20 cellular contexts compared by ENCODE assay signal in the genomic region with DNA sequence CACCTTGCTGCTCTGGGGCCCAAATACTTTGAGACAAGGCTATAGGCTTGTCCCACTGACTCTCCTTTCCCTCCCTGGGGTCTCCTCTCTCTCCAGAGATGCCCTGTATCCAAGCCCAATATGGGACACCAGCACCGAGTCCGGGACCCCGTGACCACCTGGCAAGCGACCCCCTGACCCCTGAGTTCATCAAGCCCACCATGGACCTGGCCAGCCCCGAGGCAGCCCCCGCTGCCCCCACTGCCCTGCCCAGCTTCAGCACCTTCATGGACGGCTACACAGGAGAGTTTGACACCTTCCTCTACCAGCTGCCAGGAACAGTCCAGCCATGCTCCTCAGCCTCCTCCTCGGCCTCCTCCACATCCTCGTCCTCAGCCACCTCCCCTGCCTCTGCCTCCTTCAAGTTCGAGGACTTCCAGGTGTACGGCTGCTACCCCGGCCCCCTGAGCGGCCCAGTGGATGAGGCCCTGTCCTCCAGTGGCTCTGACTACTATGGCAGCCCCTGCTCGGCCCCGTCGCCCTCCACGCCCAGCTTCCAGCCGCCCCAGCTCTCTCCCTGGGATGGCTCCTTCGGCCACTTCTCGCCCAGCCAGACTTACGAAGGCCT. TPM values are rescaled to one million over a fixed set of nuclear protein-coding genes. Genes with fewer than 3 reads are reported as not detected.
A peak's percentile ranks its signal among the peaks of the same experiment; 100 is the strongest.
DNase-seq lines count a peak whose midpoint lies in the region; ATAC-seq and TF ChIP-seq lines count a peak whose summit lies in the region.
"Had no signal": no experiment of that assay in that cellular context is flagged by ENCODE, and none has a peak within 500 bp of the region (broad histone marks: within the 10 kb centered on the region; RNA-seq: fewer than 3 reads in every experiment).

No MANE protein-coding gene starts in this region.

- H3K27ac ChIP-seq in right cardiac atrium (ENCODE audit: low read length) (no peak overlapping the region), Peyer's patch (peak overlapping the region in 1 of 4 donors; percentile 96)

- H3K9me3 ChIP-seq in right cardiac atrium (ENCODE audit: control insufficient read depth, low read length) (no peaks in the 10 kb centered on the region), Peyer's patch (no peaks in the 10 kb centered on the region)

- H3K36me3 Mint-ChIP-seq in activated T-cell treated with anti-CD3 and anti-CD28 coated beads, Interleukin-2, amount 50 U/mL, for 24 hours (ENCODE audit: low read depth) = peaks cover 60% of the 10 kb centered on the region
- peaks cover 30% of the 10 kb centered on the region for H3K36me3 Mint-ChIP-seq in stimulated activated memory B cell treated with anti-CD40 and anti-IgM and Interleukin-4, amounts not matched to agents 10 μg/mL and 1 μg/mL and 100 μg/mL, for 72 hours

- H3K27me3 Mint-ChIP-seq in activated T-cell treated with anti-CD3 and anti-CD28 coated beads, Interleukin-2, amount 50 U/mL, for 24 hours = no peaks in the 10 kb centered on the region
- no peaks in the 10 kb centered on the region for H3K27me3 Mint-ChIP-seq in stimulated activated memory B cell treated with anti-CD40 and anti-IgM and Interleukin-4, amounts not matched to agents 10 μg/mL and 1 μg/mL and 100 μg/mL, for 72 hours

- peak; percentile 60 for DNase-seq in activated CD4-positive, alpha-beta T cell treated with anti-CD3 and anti-CD28 coated beads for 1 hour
- DNase-seq in activated CD4-positive, alpha-beta T cell treated with anti-CD3 and anti-CD28 coated beads, Interleukin-2, amount 50 U/mL, for 4 hours = no peak
- DNase-seq in activated T-cell treated with anti-CD3 and anti-CD28 coated beads, Interleukin-2, amount 50 U/mL, for 24 hours = no peak
- DNase-seq in right cardiac atrium = peak in 1 of 3 donors; percentile 48
- no peak for DNase-seq in Peyer's patch
- DNase-seq: 8988T; activated CD4-positive, alpha-beta memory T cell treated with anti-CD3 and anti-CD28 coated beads, Interleukin-2, amount 10 ng/mL, durations not matched to agents 7 days and 5 days; amniotic stem cell; GDM1; HCEC 1CT; Kasumi-1; NCI-H1930; NCI-H526 treated with DMSO at 0.1 percent for 48 hours; RPMI8226; stimulated activated naive CD4-positive, alpha-beta T cell treated with Interleukin-2 at 50 U/mL for 16 hours had no signal

- H3K27me3 ChIP-seq in right cardiac atrium (ENCODE audit: control insufficient read depth, insufficient read depth) (no peaks in the 10 kb centered on the region), Peyer's patch (no peaks in the 10 kb centered on the region)

- no peak for ATAC-seq in right cardiac atrium
- ATAC-seq in stimulated activated memory B cell treated with anti-CD40 and anti-IgM and Interleukin-4, amounts not matched to agents 10 μg/mL and 1 μg/mL and 100 μg/mL, for 72 hours = no peak
- no peak for ATAC-seq in GM19395 (IDR thresholded peaks at IDR 0.05; ENCODE audit: unreplicated experiment)
- no peak for ATAC-seq in GM21360 (IDR thresholded peaks at IDR 0.05; ENCODE audit: unreplicated experiment)

- H3K4me1 Mint-ChIP-seq in activated T-cell treated with anti-CD3 and anti-CD28 coated beads, Interleukin-2, amount 50 U/mL, for 24 hours (ENCODE audit: low read depth) = peaks cover 36% of the 10 kb centered on the region
- peaks cover 57% of the 10 kb centered on the region for H3K4me1 Mint-ChIP-seq in stimulated activated memory B cell treated with anti-CD40 and anti-IgM and Interleukin-4, amounts not matched to agents 10 μg/mL and 1 μg/mL and 100 μg/mL, for 72 hours

- no peak for TF ChIP-seq POLR2A in Peyer's patch (IDR thresholded peaks at IDR 0.05)

- H3K9me3 Mint-ChIP-seq in activated T-cell treated with anti-CD3 and anti-CD28 coated beads, Interleukin-2, amount 50 U/mL, for 24 hours = no peaks in the 10 kb centered on the region
- no peaks in the 10 kb centered on the region for H3K9me3 Mint-ChIP-seq in stimulated activated memory B cell treated with anti-CD40 and anti-IgM and Interleukin-4, amounts not matched to agents 10 μg/mL and 1 μg/mL and 100 μg/mL, for 72 hours
- H3K9me3 Mint-ChIP-seq: activated CD4-positive, alpha-beta memory T cell treated with anti-CD3 and anti-CD28 coated beads, Interleukin-2, amount 10 ng/mL, durations not matched to agents 7 days and 5 days had no signal

- no peak for TF ChIP-seq CTCF in Peyer's patch (IDR thresholded peaks at IDR 0.05)

- H3K27ac Mint-ChIP-seq in activated T-cell treated with anti-CD3 and anti-CD28 coated beads, Interleukin-2, amount 50 U/mL, for 24 hours = peak overlapping the region; percentile 40
- H3K27ac Mint-ChIP-seq in stimulated activated memory B cell treated with anti-CD40 and anti-IgM and Interleukin-4, amounts not matched to agents 10 μg/mL and 1 μg/mL and 100 μg/mL, for 72 hours = peak overlapping the region; percentile 98
- H3K27ac Mint-ChIP-seq: activated CD4-positive, alpha-beta memory T cell treated with anti-CD3 and anti-CD28 coated beads, Interleukin-2, amount 10 ng/mL, durations not matched to agents 7 days and 5 days had no signal

- WGBS in right cardiac atrium = 87% methylated on average over 21 of the region's 21 CpGs

- peaks cover 21% of the 10 kb centered on the region for H3K4me1 ChIP-seq in right cardiac atrium (ENCODE audit: control insufficient read depth, insufficient read depth, low read length)
- peaks cover 0 to 32% (median 11%) of the 10 kb centered on the region in 4 donors for H3K4me1 ChIP-seq in Peyer's patch

- H3K36me3 ChIP-seq in Peyer's patch = peaks cover 0 to 47% (median 0%) of the 10 kb centered on the region in 3 donors

- peak overlapping the region; percentile 3 for H3K4me3 Mint-ChIP-seq in activated T-cell treated with anti-CD3 and anti-CD28 coated beads, Interleukin-2, amount 50 U/mL, for 24 hours
- H3K4me3 Mint-ChIP-seq in stimulated activated memory B cell treated with anti-CD40 and anti-IgM and Interleukin-4, amounts not matched to agents 10 μg/mL and 1 μg/mL and 100 μg/mL, for 72 hours = no peak overlapping the region
- H3K4me3 Mint-ChIP-seq: activated CD4-positive, alpha-beta memory T cell treated with anti-CD3 and anti-CD28 coated beads, Interleukin-2, amount 10 ng/mL, durations not matched to agents 7 days and 5 days had no signal

- intact Hi-C loops in right cardiac atrium (cut with DNase I) = no loop called here

- H3K4me3 ChIP-seq in right cardiac atrium (ENCODE audit: low read length) (peak overlapping the region; percentile 72), Peyer's patch (peak overlapping the region in 1 of 4 donors; percentile 60)

RNA-seq across cellular contexts. Expression of a gene that starts 3.1 kb away (rescaled TPM):
- total RNA-seq in right cardiac atrium (100 to 1,000 TPM in 2 of 4 donors, 10 to 100 TPM in 2; 50.2 to 238 (median 85.2) TPM), Peyer's patch (100 to 1,000 TPM in 1 of 4 donors, 10 to 100 TPM in 2, 1 to 10 TPM in 1; 3.9 to 265 (median 42.2) TPM)
- 417 TPM for polyA plus RNA-seq in right cardiac atrium

RNA-seq across cellular contexts. Expression of a gene that starts 15.4 kb away (rescaled TPM):
- total RNA-seq in right cardiac atrium = 10 to 100 TPM; 24.8 to 30.2 (median 26.9) TPM
- polyA plus RNA-seq in right cardiac atrium = 33.0 TPM
- total RNA-seq in Peyer's patch = 10 to 100 TPM; 31.5 to 39.6 (median 33.9) TPM

RNA-seq across cellular contexts. Expression of a gene that starts 25.2 kb away (rescaled TPM):
- under 1 TPM in 3 of 4 donors, not detected in 1; 0.31 to 0.95 (median 0.44) TPM for total RNA-seq in right cardiac atrium
- 0.61 TPM for polyA plus RNA-seq in right cardiac atrium
- total RNA-seq in Peyer's patch = 1 to 10 TPM in 2 of 4 donors, not detected in 2; 1.4 to 6.6 TPM
- total RNA-seq: activated CD4-positive, alpha-beta memory T cell treated with anti-CD3 and anti-CD28 coated beads, Interleukin-2, amount 10 ng/mL, durations not matched to agents 7 days and 5 days; osteocyte; T-helper 2 cell treated with Interferon-gamma antibody and Interleukin-4, amounts not matched to agents 100 ng/mL and 5 ng/mL, for 36 hours had no signal

RNA-seq across cellular contexts. Expression of a gene that starts 47.6 kb away (rescaled TPM):
- 10 to 100 TPM; 20.8 to 39.3 (median 30.0) TPM for total RNA-seq in right cardiac atrium
- 30.3 TPM for polyA plus RNA-seq in right cardiac atrium
- total RNA-seq in Peyer's patch = 100 to 1,000 TPM in 1 of 4 donors, 10 to 100 TPM in 1, 1 to 10 TPM in 2; 1.2 to 112 (median 16.2) TPM
